In genomic region chr13:66348745-66349720, GRCh38 we compare ENCODE assay signal across 14 cellular contexts.
DNase-seq lines count a peak whose midpoint lies in the region; ATAC-seq and TF ChIP-seq lines count a peak whose summit lies in the region.
"Had no signal": no experiment of that assay in that cellular context is flagged by ENCODE, and none has a peak within 500 bp of the region (broad histone marks: within the 10 kb centered on the region; RNA-seq: fewer than 3 reads in every experiment).

No MANE protein-coding gene starts in this region.

- in situ Hi-C loops in ACHN (cut with HindIII; ENCODE audit: low pct_ligation_motif_present, low pct_unique_long_range_greater_than_20kb, low sequenced_read_pairs), result no loop called here

- no peaks in the 10 kb centered on the region for H3K27me3 Mint-ChIP-seq in nephron (ENCODE audit: low read depth)
- H3K27me3 Mint-ChIP-seq: activated naive CD8-positive, alpha-beta T cell had no signal

- H3K4me1 Mint-ChIP-seq in nephron, result peaks cover 64% of the 10 kb centered on the region

- H3K36me3 Mint-ChIP-seq in nephron (ENCODE audit: low read depth), result no peaks in the 10 kb centered on the region
- H3K36me3 Mint-ChIP-seq: activated naive CD8-positive, alpha-beta T cell had no signal

- H3K9me3 Mint-ChIP-seq in nephron, result no peaks in the 10 kb centered on the region

- no peak overlapping the region for H3K4me3 Mint-ChIP-seq in nephron
- H3K4me3 Mint-ChIP-seq: activated naive CD8-positive, alpha-beta T cell had no signal

- H3K27ac Mint-ChIP-seq in nephron, result peak overlapping the region; percentile 4 to 80 (median 51)
- H3K27ac Mint-ChIP-seq: activated naive CD8-positive, alpha-beta T cell had no signal

- ATAC-seq in GM21447 (IDR thresholded peaks at IDR 0.05; ENCODE audit: unreplicated experiment), result no peak
- ATAC-seq: esophagus mucosa had no signal

- TF ChIP-seq CTCF in nephron (IDR thresholded peaks at IDR 0.05; ENCODE audit: unreplicated experiment in 3 of 3), result no peak

- DNase-seq in DMS153 (lab: John Stamatoyannopoulos, UW), result peak; percentile 66
- DNase-seq in NCI-H226, result peak; percentile 54
- peak; percentile 11 for DNase-seq in fibroblast of peridontal ligament (ENCODE audit: extremely low read depth)
- DNase-seq in ACHN, result no peak
- no peak for DNase-seq in islet precursor cell
- DNase-seq in NCI-H1048 (lab: John Stamatoyannopoulos, UW), result no peak
- DNase-seq: DMS79 treated with DMSO at 0.1 percent for 48 hours; mesendoderm; stimulated activated CD4-positive, alpha-beta T cell treated with anti-CD3 and anti-CD28 coated beads, Interleukin-2, amount 100 ng/mL, for 24 hours; trophoblast cell had no signal

Comparison
In these comparisons a context has a peak if more than half of its experiments do, and no peak if none do; other contexts are left out.
1. DNase-seq: peak in DMS153 (single experiment), NCI-H226 (single experiment) and fibroblast of peridontal ligament (single experiment); none in ACHN (single experiment), islet precursor cell (single experiment) and NCI-H1048 (single experiment).